In genomic region chr7:132247995-132248618, GRCh38 we compare ENCODE assay signal across 28 cellular contexts.
"Had no signal": no experiment of that assay in that cellular context is flagged by ENCODE, and none has a peak within 500 bp of the region (broad histone marks: within the 10 kb centered on the region; RNA-seq: fewer than 3 reads in every experiment).

No MANE protein-coding gene starts in this region.

- H3K4me1 ChIP-seq: foreskin keratinocyte, upper lobe of right lung, uterus had no signal

- H3K36me3 Mint-ChIP-seq: mesothelial cell of epicardium; stimulated activated memory B cell treated with anti-CD40 and anti-IgM and Interleukin-4, amounts not matched to agents 10 μg/mL and 1 μg/mL and 100 μg/mL, for 72 hours had no signal

- H3K27ac ChIP-seq: esophagus muscularis mucosa, foreskin keratinocyte, lower lobe of right lung, neutrophil, pancreas, right atrium auricular region, sigmoid colon, tibial nerve, upper lobe of right lung, uterus had no signal

- H3K4me3 Mint-ChIP-seq: dendritic cell treated with granulocyte-macrophage colony-stimulating factor and Interleukin-4, amounts not matched to agents 40 ng/mL and 50 ng/mL, for 4 days; mesothelial cell of epicardium; natural killer cell treated with Interleukin-12 subunit alpha and Interleukin-12 subunit beta and Interleukin-15 and Interleukin-18, amount 100 ng/mL, for 72 hours; neural crest cell; stimulated activated memory B cell treated with anti-CD40 and anti-IgM and Interleukin-4, amounts not matched to agents 10 μg/mL and 1 μg/mL and 100 μg/mL, for 72 hours had no signal

- H3K36me3 ChIP-seq: esophagus muscularis mucosa, lower lobe of right lung, neutrophil, pancreas, right atrium auricular region, sigmoid colon, spleen, tibial nerve, upper lobe of right lung, uterus had no signal

- H3K27me3 Mint-ChIP-seq: dendritic cell treated with granulocyte-macrophage colony-stimulating factor and Interleukin-4, amounts not matched to agents 40 ng/mL and 50 ng/mL, for 4 days; progenitor cell of endocrine pancreas; stimulated activated memory B cell treated with anti-CD40 and anti-IgM and Interleukin-4, amounts not matched to agents 10 μg/mL and 1 μg/mL and 100 μg/mL, for 72 hours had no signal

- H3K4me3 ChIP-seq: esophagus muscularis mucosa, lower lobe of right lung, mucosa of descending colon, pancreas, right atrium auricular region, sigmoid colon, spleen, testis, tibial nerve, upper lobe of right lung, uterus had no signal

- H3K27me3 ChIP-seq: esophagus muscularis mucosa, pancreas, right atrium auricular region, sigmoid colon, spleen, testis, upper lobe of right lung, uterus had no signal

- H3K9me3 Mint-ChIP-seq: natural killer cell treated with Interleukin-12 subunit alpha and Interleukin-12 subunit beta and Interleukin-15 and Interleukin-18, amount 100 ng/mL, for 72 hours had no signal

- H3K4me1 Mint-ChIP-seq: naive B cell; stimulated activated memory B cell treated with anti-CD40 and anti-IgM and Interleukin-4, amounts not matched to agents 10 μg/mL and 1 μg/mL and 100 μg/mL, for 72 hours had no signal

- H3K27ac Mint-ChIP-seq: dendritic cell treated with granulocyte-macrophage colony-stimulating factor and Interleukin-4, amounts not matched to agents 40 ng/mL and 50 ng/mL, for 4 days; mesothelial cell of epicardium; naive B cell; natural killer cell treated with Interleukin-12 subunit alpha and Interleukin-12 subunit beta and Interleukin-15 and Interleukin-18, amount 100 ng/mL, for 72 hours; progenitor cell of endocrine pancreas; stimulated activated memory B cell treated with anti-CD40 and anti-IgM and Interleukin-4, amounts not matched to agents 10 μg/mL and 1 μg/mL and 100 μg/mL, for 72 hours had no signal

- ATAC-seq: foreskin keratinocyte; left ventricle myocardium superior; lower lobe of right lung; mucosa of descending colon; natural killer cell treated with Interleukin-12 subunit alpha and Interleukin-12 subunit beta and Interleukin-15 and Interleukin-18, amount 100 ng/mL, for 72 hours; pancreas; stimulated activated memory B cell treated with anti-CD40 and anti-IgM and Interleukin-4, amounts not matched to agents 10 μg/mL and 1 μg/mL and 100 μg/mL, for 72 hours; stimulated activated naive CD8-positive, alpha-beta T cell treated with anti-CD3 and anti-CD28 coated beads, Interleukin-15, Interleukin-2, amounts not matched to agents 100 U/mL and 50 U/mL, for 24 hours; upper lobe of right lung had no signal

- FAIRE-seq: colon, endothelial cell of umbilical vein, keratinocyte, pancreas had no signal

- H3K9me3 ChIP-seq: esophagus muscularis mucosa, lower lobe of right lung, mucosa of descending colon, neutrophil, pancreas, right atrium auricular region, sigmoid colon, testis, upper lobe of right lung, uterus had no signal

- DNase-seq: cerebellar nuclear complex; effector memory CD4-positive, alpha-beta T cell; foreskin keratinocyte; left ventricle myocardium superior; lower lobe of right lung; mucosa of descending colon; naive B cell; pancreas; sigmoid colon; spleen; stimulated activated CD4-positive, alpha-beta T cell treated with anti-CD3 and anti-CD28 coated beads, Interleukin-4, amount 100 ng/mL, for 4 hours; stimulated activated naive CD8-positive, alpha-beta T cell treated with anti-CD3 and anti-CD28 coated beads, Interleukin-15, Interleukin-2, amounts not matched to agents 100 U/mL and 50 U/mL, for 24 hours; testis; upper lobe of right lung; uterus had no signal
